Comparison of ENCODE assay signal across 9 cellular contexts in genomic region chr19:2207991-2208860, GRCh38. TPM values are rescaled to one million over a fixed set of nuclear protein-coding genes. Genes with fewer than 3 reads are reported as not detected.
DNase-seq lines count a peak whose midpoint lies in the region; ATAC-seq and TF ChIP-seq lines count a peak whose summit lies in the region.
"Had no signal": no experiment of that assay in that cellular context is flagged by ENCODE, and none has a peak within 500 bp of the region (broad histone marks: within the 10 kb centered on the region; RNA-seq: fewer than 3 reads in every experiment).

No MANE protein-coding gene starts in this region.

- dilution Hi-C loops in mammary epithelial cell (cut with HindIII; ENCODE audit: low sequenced_read_pairs): no loop called here

- no peak overlapping the region for H2AFZ ChIP-seq in fibroblast of lung (ENCODE audit: low read length)
- no peak overlapping the region for H2AFZ ChIP-seq in mammary epithelial cell (ENCODE audit: low read depth, low read length)

- CTCF ChIA-PET in mammary epithelial cell (lab: Charles Lee; ENCODE audit: low non-redundant PET): no interaction called here

- H4K20me1 ChIP-seq in fibroblast of lung (ENCODE audit: control insufficient read depth, extremely low read depth, insufficient read depth, low read length) (no peaks in the 10 kb centered on the region), mammary epithelial cell (ENCODE audit: insufficient read depth, low read length) (no peaks in the 10 kb centered on the region)

- H3K79me2 ChIP-seq in fibroblast of lung (ENCODE audit: control insufficient read depth, insufficient read depth, low read length) (peaks cover 13% of the 10 kb centered on the region), mammary epithelial cell (ENCODE audit: insufficient read depth, low read length) (peaks cover 3% of the 10 kb centered on the region)

- H3K36me3 ChIP-seq in fibroblast of lung (ENCODE audit: control insufficient read depth, insufficient read depth, low read length): peaks cover 39% of the 10 kb centered on the region
- H3K36me3 ChIP-seq in mammary epithelial cell (ENCODE audit: insufficient read depth, low read length): peaks cover 13% of the 10 kb centered on the region

- H3K4me3 ChIP-seq in fibroblast of lung (replicated peaks in 1 of 4; ENCODE audit: control extremely low read depth in 1 of 4, insufficient read depth in 1 of 4, low read depth in 3 of 4, low read length in 4 of 4): no peak overlapping the region
- no peak overlapping the region for H3K4me3 ChIP-seq in mammary epithelial cell (replicated peaks in 1 of 3; ENCODE audit: insufficient read depth in 1 of 3, low read depth in 2 of 3, low read length in 3 of 3)
- H3K4me3 ChIP-seq: pancreas had no signal

- DNase-seq in ELF-1 (ENCODE audit: low read depth, low spot score): peak; percentile 75
- DNase-seq in NCI-H460 (ENCODE audit: extremely low read depth, low read depth): peak; percentile 7
- DNase-seq in fibroblast of lung (ENCODE audit: low read depth in 2 of 2): peak; percentile 49 to 61
- peak; percentile 75 for DNase-seq in sciatic nerve (ENCODE audit: low spot score)
- no peak for DNase-seq in retina
- DNase-seq in mammary epithelial cell: no peak
- no peak for DNase-seq in NCI-H748 (lab: John Stamatoyannopoulos, UW; ENCODE audit: unreplicated experiment)
- DNase-seq: pancreas had no signal

- H3K4me2 ChIP-seq in fibroblast of lung (ENCODE audit: extremely low read depth, insufficient read depth, low read length) (no peak overlapping the region), mammary epithelial cell (ENCODE audit: insufficient read depth, low read depth, low read length) (no peak overlapping the region)

- H3K9ac ChIP-seq in fibroblast of lung (ENCODE audit: insufficient read depth, low read length) (peak overlapping the region; percentile 42), mammary epithelial cell (ENCODE audit: insufficient read depth, low read length) (no peak overlapping the region)

- WGBS in mammary epithelial cell (ENCODE audit: low coverage, missing lambda C conversion rate): 85% methylated on average over 20 of the region's 36 CpGs

- peak; percentile 80 for ATAC-seq in sciatic nerve
- ATAC-seq in HG02610 (IDR thresholded peaks at IDR 0.05; ENCODE audit: unreplicated experiment): no peak

- intact Hi-C loops in sciatic nerve (cut with DNase I) (no loop called here), mammary epithelial cell (cut with micrococcal nuclease) (no loop called here)

- H3K27ac ChIP-seq in fibroblast of lung (ENCODE audit: insufficient read depth, low read length) (peak overlapping the region; percentile 61), mammary epithelial cell (ENCODE audit: insufficient read depth, low read depth, low read length) (no peak overlapping the region)
- H3K27ac ChIP-seq: pancreas had no signal

- in situ Hi-C loops in mammary epithelial cell (cut with MboI; ENCODE audit: low sequenced_read_pairs in 2 of 2): no loop called here

- H3K4me1 ChIP-seq in fibroblast of lung (ENCODE audit: control insufficient read depth, extremely low read depth, insufficient read depth, low read length) (peaks cover 14% of the 10 kb centered on the region), mammary epithelial cell (ENCODE audit: insufficient read depth, low read length) (no peaks in the 10 kb centered on the region)
- H3K4me1 ChIP-seq: pancreas had no signal

- H3K27me3 ChIP-seq in fibroblast of lung (ENCODE audit: control insufficient read depth, insufficient read depth, low read length) (no peaks in the 10 kb centered on the region), mammary epithelial cell (ENCODE audit: insufficient read depth, low read length) (no peaks in the 10 kb centered on the region)
- H3K27me3 ChIP-seq: pancreas had no signal

- H3K9me3 ChIP-seq in fibroblast of lung (ENCODE audit: control insufficient read depth, insufficient read depth, low read depth, low read length) (no peaks in the 10 kb centered on the region), mammary epithelial cell (replicated peaks; ENCODE audit: insufficient read depth, low read length) (no peaks in the 10 kb centered on the region)
- H3K9me3 ChIP-seq: pancreas had no signal

- BruUV-seq in mammary epithelial cell (replicated peaks; lab: Mats Ljungman, UMichigan): no TSS peak

- TF ChIP-seq CTCF in fibroblast of lung (conservative IDR thresholded peaks at IDR 0.05 in 1 of 2, IDR thresholded peaks at IDR 0.05 in 1 of 2; ENCODE audit: low read depth in 1 of 2, low read length in 2 of 2) (peak; percentile 5 to 23), mammary epithelial cell (conservative IDR thresholded peaks at IDR 0.05 in 1 of 2, IDR thresholded peaks at IDR 0.05 in 1 of 2; ENCODE audit: extremely low read depth in 1 of 2, insufficient read depth in 1 of 2, low read depth in 1 of 2, low read length in 2 of 2) (no peak)

RNA-seq across cellular contexts. Expression of gene PLEKHJ1, which starts 27.9 kb away (rescaled TPM):
- total RNA-seq in NCI-H460 (2014; rRNA removed; shearing (Covaris generic)): 45.3 and 46.6 TPM in 2 replicates
- 166 and 168 TPM in 2 replicates for polyA plus RNA-seq in NCI-H460 (2014; cell fraction: nucleus; rRNA removed)
- total RNA-seq in fibroblast of lung (46.0 and 61.3 TPM in 2 replicates), sciatic nerve (34.2 TPM), mammary epithelial cell (10 to 100 TPM; 33.0 to 61.5 TPM)
- polyA plus RNA-seq in fibroblast of lung (34.9 and 41.3 TPM in 2 replicates), mammary epithelial cell (68.8 TPM)
- 45.7 and 63.1 TPM in 2 replicates for polyA plus RNA-seq in fibroblast of lung (2012)
- polyA minus RNA-seq in fibroblast of lung (ENCODE audit: low replicate concordance) (54.4 and 130 TPM in 2 replicates), mammary epithelial cell (62.8 TPM)

RNA-seq across cellular contexts. Expression of gene SF3A2, which starts 28.4 kb away (rescaled TPM):
- 29.9 and 31.4 TPM in 2 replicates for total RNA-seq in NCI-H460 (2014; rRNA removed; shearing (Covaris generic))
- polyA plus RNA-seq in NCI-H460 (2014; cell fraction: nucleus; rRNA removed): 61.6 and 75.6 TPM in 2 replicates
- total RNA-seq in fibroblast of lung (23.1 and 31.5 TPM in 2 replicates), sciatic nerve (65.0 TPM), mammary epithelial cell (10 to 100 TPM; 21.0 to 68.9 TPM)
- polyA plus RNA-seq in fibroblast of lung (11.1 and 14.8 TPM in 2 replicates), mammary epithelial cell (30.5 TPM)
- polyA plus RNA-seq in fibroblast of lung (2012): 41.0 and 51.7 TPM in 2 replicates
- polyA minus RNA-seq in fibroblast of lung (ENCODE audit: low replicate concordance) (10.5 and 12.8 TPM in 2 replicates), mammary epithelial cell (19.9 TPM)

RNA-seq across cellular contexts. Expression of gene AMH, which starts 40.9 kb away (rescaled TPM):
- total RNA-seq in NCI-H460 (2014; rRNA removed; shearing (Covaris generic)): 5.8 and 6.2 TPM in 2 replicates
- polyA plus RNA-seq in NCI-H460 (2014; cell fraction: nucleus; rRNA removed): 74.1 and 90.9 TPM in 2 replicates
- total RNA-seq in fibroblast of lung: 0.26 and 0.33 TPM in 2 replicates
- polyA plus RNA-seq in fibroblast of lung: 0.03 and 0.07 TPM in 2 replicates
- polyA plus RNA-seq in fibroblast of lung (2012): 0.28 and 0.51 TPM in 2 replicates
- not detected in 2 replicates for polyA minus RNA-seq in fibroblast of lung (ENCODE audit: low replicate concordance)
- total RNA-seq in sciatic nerve: 1.3 TPM
- 1 to 10 TPM; 1.2 to 3.1 TPM for total RNA-seq in mammary epithelial cell
- polyA plus RNA-seq in mammary epithelial cell: 0.23 TPM
- polyA minus RNA-seq in mammary epithelial cell: not detected

RNA-seq across cellular contexts. Expression of gene DOT1L, which starts 44.5 kb away (rescaled TPM):
- total RNA-seq in NCI-H460 (2014; rRNA removed; shearing (Covaris generic)): 4.8 and 5.4 TPM in 2 replicates
- 10.7 and 12.8 TPM in 2 replicates for polyA plus RNA-seq in NCI-H460 (2014; cell fraction: nucleus; rRNA removed)
- total RNA-seq in fibroblast of lung (2.8 and 3.1 TPM in 2 replicates), sciatic nerve (26.3 TPM), mammary epithelial cell (10 to 100 TPM in 1 of 2 donors, 1 to 10 TPM in 1; 4.3 to 25.6 TPM)
- polyA plus RNA-seq in fibroblast of lung (5.4 and 7.3 TPM in 2 replicates), mammary epithelial cell (6.3 TPM)
- polyA plus RNA-seq in fibroblast of lung (2012): 11.1 and 11.6 TPM in 2 replicates
- polyA minus RNA-seq in fibroblast of lung (ENCODE audit: low replicate concordance) (95.5 and 113 TPM in 2 replicates), mammary epithelial cell (31.7 TPM)

RNA-seq across cellular contexts. Expression of gene JSRP1, which starts 48.0 kb away (rescaled TPM):
- total RNA-seq in NCI-H460 (2014; rRNA removed; shearing (Covaris generic)): not detected in 2 replicates
- not detected in 2 replicates for polyA plus RNA-seq in NCI-H460 (2014; cell fraction: nucleus; rRNA removed)
- total RNA-seq in fibroblast of lung (not detected in 2 replicates), sciatic nerve (not detected), mammary epithelial cell (under 1 TPM in 1 of 2 donors, not detected in 1; 0.38 TPM)
- polyA plus RNA-seq in fibroblast of lung (not detected in 2 replicates), mammary epithelial cell (not detected)
- 0.64 and 0.88 TPM in 2 replicates for polyA plus RNA-seq in fibroblast of lung (2012)
- polyA minus RNA-seq in fibroblast of lung (ENCODE audit: low replicate concordance) (not detected in 2 replicates), mammary epithelial cell (not detected)

Comparison
In these comparisons a context has a peak if more than half of its experiments do, and no peak if none do; other contexts are left out.
1. DNase-seq: peak in ELF-1 (single experiment), NCI-H460 (single experiment), fibroblast of lung (2 of 2) and sciatic nerve (single experiment); none in retina (single experiment), mammary epithelial cell (single experiment) and NCI-H748 (single experiment).
2. CTCF ChIP-seq: peak in fibroblast of lung (2 of 2); none in mammary epithelial cell (0 of 2).